25 cellular contexts compared by ENCODE assay signal in genomic region chr13:111325146-111325890, GRCh38. TPM values are rescaled to one million over a fixed set of nuclear protein-coding genes. Genes with fewer than 3 reads are reported as not detected.
DNase-seq lines count a peak whose midpoint lies in the region; ATAC-seq, FAIRE-seq and TF ChIP-seq lines count a peak whose summit lies in the region.
"Had no signal": no experiment of that assay in that cellular context is flagged by ENCODE, and none has a peak within 500 bp of the region (broad histone marks: within the 10 kb centered on the region; RNA-seq: fewer than 3 reads in every experiment).

No MANE protein-coding gene starts in this region.

- no peaks in the 10 kb centered on the region for H3K4me1 Mint-ChIP-seq in astrocyte (ENCODE audit: low read depth, unreplicated experiment)
- peaks cover 10% of the 10 kb centered on the region for H3K4me1 Mint-ChIP-seq in neural progenitor cell
- peaks cover 5% of the 10 kb centered on the region for H3K4me1 Mint-ChIP-seq in T-helper 17 cell

- H3K36me3 Mint-ChIP-seq in astrocyte (ENCODE audit: low read depth, unreplicated experiment) = peaks cover 14% of the 10 kb centered on the region
- no peaks in the 10 kb centered on the region for H3K36me3 Mint-ChIP-seq in neural progenitor cell
- H3K36me3 Mint-ChIP-seq in T-helper 17 cell (ENCODE audit: low read depth) = no peaks in the 10 kb centered on the region

- H3K4me1 ChIP-seq in HepG2 (ENCODE audit: insufficient read depth, low read length) (no peaks in the 10 kb centered on the region), right lobe of liver (no peaks in the 10 kb centered on the region), astrocyte (ENCODE audit: insufficient read depth, low read length) (no peaks in the 10 kb centered on the region), neural progenitor cell (no peaks in the 10 kb centered on the region)

- in situ Hi-C loops in HepG2 (cut with HindIII; ENCODE audit: extremely low pct_ligation_motif_present, low pct_unique_long_range_greater_than_20kb) = no loop called here

- no peak overlapping the region for H2AFZ ChIP-seq in HepG2 (ENCODE audit: low read length)
- no peak overlapping the region for H2AFZ ChIP-seq in astrocyte (ENCODE audit: low read depth, low read length)
- no peak overlapping the region for H2AFZ ChIP-seq in neural progenitor cell (replicated peaks)

- CTCF ChIA-PET in HepG2 (lab: Yijun Ruan, JAX; ENCODE audit: low intra/inter-chr PET ratio, low total read pairs) = no interaction called here

- no peaks in the 10 kb centered on the region for H3K79me2 ChIP-seq in HepG2 (ENCODE audit: insufficient read depth, low read length)
- no peaks in the 10 kb centered on the region for H3K79me2 ChIP-seq in astrocyte (ENCODE audit: insufficient read depth, low read length)
- no peaks in the 10 kb centered on the region for H3K79me2 ChIP-seq in neural progenitor cell (ENCODE audit: low read depth)

- WGBS in HepG2 (ENCODE audit: low lambda C conversion rate) = 51% methylated on average over 24 of the region's 28 CpGs
- 83% methylated on average over 16 of the region's 28 CpGs for WGBS in right lobe of liver (ENCODE audit: insufficient coverage, low coverage, low lambda C conversion rate, missing lambda C conversion rate)

- H3K27ac Mint-ChIP-seq in astrocyte (ENCODE audit: unreplicated experiment) (peak overlapping the region; percentile 73), neural progenitor cell (peak overlapping the region; percentile 85), T-helper 17 cell (no peak overlapping the region)
- H3K27ac Mint-ChIP-seq: CD8-positive, alpha-beta memory T cell; HFFc6 had no signal

- no peaks in the 10 kb centered on the region for H3F3A ChIP-seq in neural progenitor cell (ENCODE audit: low read depth)

- TF ChIP-seq CTCF in HepG2 (CRISPR knock-in tag; IDR thresholded peaks at IDR 0.05) (no peak), right lobe of liver (IDR thresholded peaks at IDR 0.05) (no peak), astrocyte (IDR thresholded peaks at IDR 0.05; ENCODE audit: insufficient read depth, low read depth, low read length) (no peak), neural progenitor cell (IDR thresholded peaks at IDR 0.05) (no peak)

- no peak overlapping the region for H3K9ac ChIP-seq in HepG2 (ENCODE audit: insufficient read depth, low read depth, low read length)
- H3K9ac ChIP-seq in astrocyte (ENCODE audit: low read length) = no peak overlapping the region
- no peak overlapping the region for H3K9ac ChIP-seq in neural progenitor cell
- H3K9ac ChIP-seq: KMS-11 had no signal

- H3K27me3 Mint-ChIP-seq in astrocyte (ENCODE audit: low read depth, unreplicated experiment) (peaks cover 17% of the 10 kb centered on the region), neural progenitor cell (ENCODE audit: insufficient read depth, low read depth) (peaks cover 10% of the 10 kb centered on the region), T-helper 17 cell (no peaks in the 10 kb centered on the region)
- H3K27me3 Mint-ChIP-seq: CD8-positive, alpha-beta memory T cell had no signal

- H3K27ac ChIP-seq in HepG2 (ENCODE audit: extremely low read length, insufficient read depth, low read length) (no peak overlapping the region), right lobe of liver (no peak overlapping the region), astrocyte (ENCODE audit: low read depth, low read length) (no peak overlapping the region), neural progenitor cell (no peak overlapping the region)
- H3K27ac ChIP-seq: KMS-11 had no signal

- H3K4me3 Mint-ChIP-seq in astrocyte (ENCODE audit: unreplicated experiment) (no peak overlapping the region), neural progenitor cell (no peak overlapping the region), T-helper 17 cell (no peak overlapping the region)
- H3K4me3 Mint-ChIP-seq: CD8-positive, alpha-beta memory T cell; HFFc6 had no signal

- no peak for TF ChIP-seq RAD21 in HepG2 (CRISPR knock-in tag; IDR thresholded peaks at IDR 0.05)

- peak; percentile 4; the same call in 1 of the 3 replicates for ATAC-seq in HepG2
- no peak for ATAC-seq in right lobe of liver
- no peak for ATAC-seq in T-helper 17 cell

- TF ChIP-seq POLR2A in HepG2 (IDR thresholded peaks at IDR 0.05; ENCODE audit: insufficient read depth in 1 of 2, low read depth in 2 of 2, low read length in 2 of 2) (no peak), right lobe of liver (IDR thresholded peaks at IDR 0.05) (no peak)

- no TSS peak for BruUV-seq in HepG2 (replicated peaks; lab: Mats Ljungman, UMichigan)

- H3K27me3 ChIP-seq in HepG2 (ENCODE audit: control insufficient read depth in 1 of 2, insufficient read depth in 2 of 2, low read length in 2 of 2) (peaks cover 5 to 27% of the 10 kb centered on the region in 2 experiments; a peak in 3 of 5 replicates), right lobe of liver (no peaks in the 10 kb centered on the region), astrocyte (ENCODE audit: insufficient read depth, low read length) (no peaks in the 10 kb centered on the region), neural progenitor cell (no peaks in the 10 kb centered on the region)

- TF ChIP-seq EP300 in HepG2 (IDR thresholded peaks at IDR 0.05; ENCODE audit: low read depth in 2 of 2, low read length in 2 of 2) = no peak
- TF ChIP-seq EP300 in HepG2 (CRISPR knock-in tag; IDR thresholded peaks at IDR 0.05; ENCODE audit: borderline replicate concordance) = no peak

- H3K9me3 Mint-ChIP-seq in astrocyte (ENCODE audit: unreplicated experiment) (no peaks in the 10 kb centered on the region), neural progenitor cell (no peaks in the 10 kb centered on the region)
- H3K9me3 Mint-ChIP-seq: CD8-positive, alpha-beta memory T cell; HFFc6 had no signal

- intact Hi-C loops in HepG2 (cut with micrococcal nuclease; ENCODE audit: unreplicated experiment) (no loop called here), right lobe of liver (cut with DNase I) (no loop called here)

- DNase-seq in HepG2 (ENCODE audit: low spot score) (no peak), right lobe of liver (no peak), astrocyte (ENCODE audit: low read depth) (no peak), neural progenitor cell (ENCODE audit: low spot score) (no peak), middle frontal gyrus (ENCODE audit: extremely low spot score, low spot score) (no peak), T-helper 17 cell (no peak), SKM-1 (lab: John Stamatoyannopoulos, UW; ENCODE audit: unreplicated experiment) (no peak)
- DNase-seq: CD8-positive, alpha-beta memory T cell; HFFc6; MV-4-11; NCI-H1417; NCI-H187; NCI-H2227 treated with DMSO at 0.1 percent for 48 hours; NCI-H510A treated with DMSO at 0.1 percent for 48 hours; NCI-H774; SHP77 had no signal

- H3K9me3 ChIP-seq in HepG2 (ENCODE audit: low read length) (no peaks in the 10 kb centered on the region), right lobe of liver (no peaks in the 10 kb centered on the region), astrocyte (ENCODE audit: insufficient read depth, low read depth, low read length) (no peaks in the 10 kb centered on the region), neural progenitor cell (ENCODE audit: low read depth) (no peaks in the 10 kb centered on the region), T-helper 17 cell (ENCODE audit: control insufficient read depth, low read length, poor library complexity, severe bottlenecking) (no peaks in the 10 kb centered on the region)

- H4K20me1 ChIP-seq in HepG2 (ENCODE audit: insufficient read depth, low read length) = no peaks in the 10 kb centered on the region
- H4K20me1 ChIP-seq in astrocyte (ENCODE audit: insufficient read depth, low read length) = no peaks in the 10 kb centered on the region
- no peaks in the 10 kb centered on the region for H4K20me1 ChIP-seq in neural progenitor cell (ENCODE audit: low read depth)

- FAIRE-seq in HepG2 (lab: Jason Lieb, UNC) = no peak
- no peak for FAIRE-seq in astrocyte (lab: Jason Lieb, UNC)
- FAIRE-seq: A204.1, D721Med, GM12892, GM18507, H1 had no signal

- POLR2A ChIA-PET in HepG2 (lab: Yijun Ruan, JAX) = no interaction called here

- no peak overlapping the region for H3K4me3 ChIP-seq in HepG2 (replicated peaks in 1 of 3; ENCODE audit: insufficient read depth in 1 of 3, low read depth in 2 of 3, low read length in 3 of 3)
- H3K4me3 ChIP-seq in right lobe of liver = no peak overlapping the region
- H3K4me3 ChIP-seq in astrocyte (ENCODE audit: insufficient read depth, low read depth, low read length) = no peak overlapping the region
- H3K4me3 ChIP-seq in neural progenitor cell = no peak overlapping the region

- H3K4me2 ChIP-seq in HepG2 (ENCODE audit: low read depth, low read length) = no peak overlapping the region
- no peak overlapping the region for H3K4me2 ChIP-seq in astrocyte (ENCODE audit: low read length)
- no peak overlapping the region for H3K4me2 ChIP-seq in neural progenitor cell
- H3K4me2 ChIP-seq: KMS-11 had no signal

- H3K36me3 ChIP-seq in HepG2 (replicated peaks in 1 of 2; ENCODE audit: control insufficient read depth in 1 of 2, insufficient read depth in 2 of 2, low read length in 2 of 2) (no peaks in the 10 kb centered on the region), right lobe of liver (no peaks in the 10 kb centered on the region), astrocyte (ENCODE audit: insufficient read depth, low read length) (no peaks in the 10 kb centered on the region), neural progenitor cell (no peaks in the 10 kb centered on the region)

RNA-seq across cellular contexts. Expression of gene TEX29, which starts 4.9 kb away (rescaled TPM):
- total RNA-seq in HepG2 (2016; rRNA removed; fragmentation: Illumina TruSeq; extraction: Trizol) (0.22 TPM in 1 of 2 replicates, not detected in the other), right lobe of liver (under 1 TPM in 1 of 6 experiments, not detected in 5; 0.42 TPM), astrocyte (0.43 TPM in 1 of 2 replicates, not detected in the other), neural progenitor cell (ENCODE audit: low replicate concordance) (0.65 TPM in 1 of 2 replicates, not detected in the other), T-helper 17 cell (not detected)
- total RNA-seq in HepG2 (2016; cell fraction: cytosol; rRNA removed; fragmentation: Illumina TruSeq; extraction: Trizol; ENCODE audit: low read depth) = 0.71 TPM in 1 of 2 replicates, not detected in the other
- not detected in 2 replicates for total RNA-seq in HepG2 (2016; cell fraction: insoluble cytoplasmic fraction; rRNA removed; fragmentation: Illumina TruSeq; extraction: Trizol)
- total RNA-seq in HepG2 (2016; cell fraction: membrane; rRNA removed; fragmentation: Illumina TruSeq; extraction: Trizol) = not detected in 2 replicates
- 1.2 TPM in 1 of 2 replicates, not detected in the other for total RNA-seq in HepG2 (2016; cell fraction: nucleus; rRNA removed; fragmentation: Illumina TruSeq; extraction: Trizol)
- 0.12 and 0.34 TPM in 2 replicates for polyA plus RNA-seq in HepG2 (2011; rRNA removed)
- polyA plus RNA-seq in HepG2 (2011; cell fraction: cytosol; rRNA removed) = 0.10 and 0.12 TPM in 2 replicates
- 0.62 and 1.8 TPM in 2 replicates for polyA plus RNA-seq in HepG2 (2011; cell fraction: nucleus; rRNA removed)
- 0.40 and 1.1 TPM in 2 replicates for polyA plus RNA-seq in HepG2 (2012)
- polyA plus RNA-seq in HepG2 (2016; cell fraction: cytosol; fragmentation: Illumina TruSeq; extraction: Trizol; ENCODE audit: low read depth) = 0.23 and 0.47 TPM in 2 replicates
- not detected in 2 replicates for polyA plus RNA-seq in HepG2 (2016; cell fraction: insoluble cytoplasmic fraction; fragmentation: Illumina TruSeq; extraction: Trizol; ENCODE audit: low read depth)
- 0.26 TPM in 1 of 2 replicates, not detected in the other for polyA plus RNA-seq in HepG2 (2016; cell fraction: membrane; fragmentation: Illumina TruSeq; extraction: Trizol; ENCODE audit: low read depth)
- polyA plus RNA-seq in HepG2 (2016; cell fraction: nucleus; fragmentation: Illumina TruSeq; extraction: Trizol; ENCODE audit: insufficient read depth, low read depth) = 0.83 and 1.0 TPM in 2 replicates
- not detected in 2 replicates for polyA minus RNA-seq in HepG2 (2011; rRNA and poly(A)+ RNA removed; ENCODE audit: low replicate concordance)
- polyA minus RNA-seq in HepG2 (2011; cell fraction: cytosol; rRNA and poly(A)+ RNA removed) = not detected in 2 replicates
- polyA minus RNA-seq in HepG2 (2011; cell fraction: nucleus; rRNA and poly(A)+ RNA removed) = not detected in 2 replicates
- total RNA-seq: CD8-positive, alpha-beta memory T cell; H1; HT-29; OCI-LY7; RPMI7951 had no signal
- polyA plus RNA-seq: CD8-positive, alpha-beta memory T cell had no signal
